In genomic region chr4:88446124-88446523, GRCh38 we compare ENCODE assay signal across 14 cellular contexts.
"Had no signal": no experiment of that assay in that cellular context is flagged by ENCODE, and none has a peak within 500 bp of the region (broad histone marks: within the 10 kb centered on the region; RNA-seq: fewer than 3 reads in every experiment).

No MANE protein-coding gene starts in this region.

- H3K36me3 ChIP-seq: colonic mucosa, gastrocnemius medialis, prostate gland, right lobe of liver, thoracic aorta had no signal

- H3K27ac ChIP-seq: colonic mucosa, gastrocnemius medialis, heart left ventricle, prostate gland, right lobe of liver, spleen, stomach, thoracic aorta had no signal

- H3K27me3 ChIP-seq: colonic mucosa, gastrocnemius medialis, heart left ventricle, right lobe of liver, spleen, stomach had no signal

- H3K4me3 ChIP-seq: colonic mucosa, gastrocnemius medialis, heart left ventricle, prostate gland, right lobe of liver, spleen, stomach, thoracic aorta had no signal

- ATAC-seq: activated CD4-positive, CD25-positive, alpha-beta regulatory T cell treated with anti-CD3 and anti-CD28 coated beads, Interleukin-2, amount 50 U/mL, for 24 hours; gastrocnemius medialis; right lobe of liver had no signal

- DNase-seq: activated CD4-positive, alpha-beta T cell treated with anti-CD3 and anti-CD28 coated beads, Interleukin-2, amount 50 U/mL, for 1 hour; activated naive CD4-positive, alpha-beta T cell treated with Interleukin-2 at 50 U/mL for 16 hours; aorta; caudate nucleus; colonic mucosa; effector CD4-positive, alpha-beta T cell; gastrocnemius medialis; heart left ventricle; right lobe of liver; spleen; stomach had no signal
